Comparison of ENCODE assay signal across 7 cellular contexts in genomic region chr9:113275147-113276131, GRCh38.
DNase-seq lines count a peak whose midpoint lies in the region; ATAC-seq and TF ChIP-seq lines count a peak whose summit lies in the region.

TSS of gene CDC26 (minus strand) at chr9:113275572. CDS start at chr9:113272507, 3,065 bp downstream.
TSS of gene PRPF4 (plus strand) at chr9:113275658. CDS start at chr9:113275744, 86 bp downstream.

- ATAC-seq in GM18511 (IDR thresholded peaks at IDR 0.05; ENCODE audit: unreplicated experiment) (peak; percentile 98), HG03025 (IDR thresholded peaks at IDR 0.05; ENCODE audit: low FRiP score, unreplicated experiment) (peak; percentile 98)

- peak; percentile 91 for DNase-seq in NCI-H2029 treated with DMSO at 0.1 percent for 48 hours (lab: John Stamatoyannopoulos, UW)
- DNase-seq in T-helper 9 cell = peak; percentile 94
- peak; percentile 99 for DNase-seq in astrocyte of the hippocampus (ENCODE audit: low read depth, low spot score)
- peak; percentile 96 to 97 for DNase-seq in hippocampal formation (lab: John Stamatoyannopoulos, UW)
- DNase-seq in retinal pigment epithelial cell (ENCODE audit: low read depth) = peak; percentile 96

- peak within 1 kb of the TSS; percentile 98 for H3K4me3 ChIP-seq in retinal pigment epithelial cell (ENCODE audit: low read length)

- TF ChIP-seq CTCF in retinal pigment epithelial cell (conservative IDR thresholded peaks at IDR 0.05; ENCODE audit: low read depth, low read length) = no peak

Comparison
In these comparisons a context has a peak if more than half of its experiments do, and no peak if none do; other contexts are left out.
1. Peak in every context shown above with its lines: DNase-seq, ATAC-seq and H3K4me3 ChIP-seq.